11 cellular contexts compared by ENCODE assay signal in the genomic region with DNA sequence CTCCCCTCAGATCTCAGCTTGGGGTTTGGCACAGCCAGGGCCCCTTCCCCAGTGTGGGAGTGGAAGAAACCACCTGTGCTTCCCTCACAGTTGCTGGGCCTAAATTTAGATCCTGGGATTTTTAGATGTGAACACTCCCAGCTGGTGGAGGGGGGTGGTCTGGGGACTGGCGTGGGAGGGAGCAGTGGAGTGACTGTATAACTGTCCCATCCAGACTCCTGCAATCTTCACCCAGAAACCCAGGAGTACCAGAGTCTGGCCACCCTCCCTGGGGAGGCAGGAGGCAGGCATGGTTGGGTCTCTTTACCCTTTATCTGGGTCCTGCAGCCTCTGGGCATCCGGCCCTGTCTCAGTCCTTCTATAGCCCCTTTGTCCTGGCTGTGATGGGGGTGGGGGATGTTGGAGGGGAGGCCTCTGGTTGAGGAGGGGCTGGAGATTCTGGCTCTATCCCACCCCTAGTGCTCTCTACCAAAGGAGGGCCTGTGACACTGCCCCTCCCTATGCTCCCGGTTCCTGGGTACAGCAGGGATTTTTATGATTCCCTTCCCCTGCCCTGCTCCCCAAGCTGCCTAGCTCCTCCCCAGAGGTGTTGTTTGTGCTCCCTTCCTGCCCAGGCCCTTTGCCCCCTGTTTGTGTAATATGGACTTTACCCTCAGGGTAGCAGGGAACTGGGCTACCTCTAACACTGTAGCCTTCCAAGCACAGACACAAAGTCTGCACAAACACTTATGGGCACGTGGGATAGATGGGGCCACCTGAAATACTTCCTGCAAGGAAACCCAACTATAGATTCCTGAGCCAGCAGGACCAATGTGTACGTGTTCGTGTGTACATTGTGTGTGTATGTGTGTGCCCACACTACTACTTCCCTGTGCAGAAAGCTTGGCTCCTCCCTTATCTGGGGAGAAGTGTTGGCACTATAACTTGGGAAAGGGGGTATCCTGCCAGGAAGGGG. TPM values are rescaled to one million over a fixed set of nuclear protein-coding genes. Genes with fewer than 3 reads are reported as not detected.
DNase-seq lines count a peak whose midpoint lies in the region; ATAC-seq, FAIRE-seq and TF ChIP-seq lines count a peak whose summit lies in the region.
"Had no signal": no experiment of that assay in that cellular context is flagged by ENCODE, and none has a peak within 500 bp of the region (broad histone marks: within the 10 kb centered on the region; RNA-seq: fewer than 3 reads in every experiment).

No MANE protein-coding gene starts in this region.

- H3K4me3 ChIP-seq in BLaER1: no peak overlapping the region
- peak overlapping the region; percentile 52 for H3K4me3 ChIP-seq in hepatocyte
- H3K4me3 ChIP-seq in neuronal stem cell (ENCODE audit: low read length in 2 of 2): no peak overlapping the region
- no peak overlapping the region for H3K4me3 ChIP-seq in uterus

- H3K9me2 ChIP-seq in hepatocyte (replicated peaks; ENCODE audit: insufficient read depth): no peaks in the 10 kb centered on the region

- H2BK120ac ChIP-seq in neuronal stem cell (ENCODE audit: low read depth, low read length): no peak overlapping the region

- peaks cover 38% of the 10 kb centered on the region for H3K79me2 ChIP-seq in hepatocyte

- H3K36me3 ChIP-seq in BLaER1 (no peaks in the 10 kb centered on the region), hepatocyte (replicated peaks; ENCODE audit: insufficient read depth, low read depth) (no peaks in the 10 kb centered on the region), neuronal stem cell (replicated peaks in 1 of 2; ENCODE audit: control insufficient read depth in 2 of 2, insufficient read depth in 2 of 2, low read length in 2 of 2) (no peaks in the 10 kb centered on the region), uterus (no peaks in the 10 kb centered on the region)

- no peak overlapping the region for H3K27ac ChIP-seq in BLaER1
- H3K27ac ChIP-seq in hepatocyte: peak overlapping the region; percentile 99
- no peak overlapping the region for H3K27ac ChIP-seq in neuronal stem cell (replicated peaks; ENCODE audit: low read length)
- no peak overlapping the region for H3K27ac ChIP-seq in uterus

- no peak for TF ChIP-seq CTCF in hepatocyte (IDR thresholded peaks at IDR 0.05; ENCODE audit: poor library complexity)
- TF ChIP-seq CTCF in uterus (IDR thresholded peaks at IDR 0.05): no peak

- intact Hi-C loops in uterus (cut with DNase I; ENCODE audit: low total_unique reads): no loop called here

- H4K91ac ChIP-seq in neuronal stem cell (ENCODE audit: low read depth, low read length, poor library complexity): no peak overlapping the region

- H2AFZ ChIP-seq in hepatocyte: no peak overlapping the region
- H2AFZ ChIP-seq in neuronal stem cell (ENCODE audit: low read length): peak overlapping the region; percentile 45

- H2BK5ac ChIP-seq in neuronal stem cell (ENCODE audit: low read length): no peak overlapping the region

- H3K27me3 ChIP-seq in BLaER1 (peaks cover 42% of the 10 kb centered on the region), hepatocyte (no peaks in the 10 kb centered on the region), neuronal stem cell (ENCODE audit: control insufficient read depth in 3 of 3, insufficient read depth in 3 of 3, low read depth in 1 of 3, low read length in 3 of 3) (peaks cover 0 to 52% (median 18%) of the 10 kb centered on the region in 3 experiments), uterus (no peaks in the 10 kb centered on the region)

- peak overlapping the region; percentile 72 for H3K18ac ChIP-seq in neuronal stem cell (ENCODE audit: low read length)

- H3K9me3 ChIP-seq in BLaER1 (no peaks in the 10 kb centered on the region), hepatocyte (ENCODE audit: low read depth) (no peaks in the 10 kb centered on the region), neuronal stem cell (replicated peaks in 1 of 2; ENCODE audit: control insufficient read depth in 2 of 2, insufficient read depth in 1 of 2, low read depth in 1 of 2, low read length in 2 of 2) (no peaks in the 10 kb centered on the region), uterus (no peaks in the 10 kb centered on the region)

- DNase-seq in RPMI7951 (ENCODE audit: low read depth) (peak; percentile 14), hepatocyte (ENCODE audit: low spot score) (peak; percentile 85), neuronal stem cell (ENCODE audit: low spot score) (no peak), H54 (ENCODE audit: insufficient read length, low spot score) (no peak), uterus (no peak)
- DNase-seq in activated CD4-positive, alpha-beta T cell treated with anti-CD3 and anti-CD28 coated beads for 48 hours: no peak
- DNase-seq: Kasumi-1 had no signal

- peak overlapping the region; percentile 43 for H2BK12ac ChIP-seq in neuronal stem cell (ENCODE audit: low read length)

- FAIRE-seq in H54 (lab: Jason Lieb, UNC): no peak

- H2AK5ac ChIP-seq in neuronal stem cell (ENCODE audit: low read depth, low read length): peak overlapping the region; percentile 15

- H2BK15ac ChIP-seq in neuronal stem cell (ENCODE audit: low read length): peak overlapping the region; percentile 79

- no peak for ATAC-seq in GM21737 (IDR thresholded peaks at IDR 0.05; ENCODE audit: unreplicated experiment)
- ATAC-seq: SK-N-SH treated with all-trans-retinoic acid at 6 μM for 48 hours had no signal

- H3K79me1 ChIP-seq in neuronal stem cell (ENCODE audit: low read depth, low read length): no peaks in the 10 kb centered on the region

- H4K20me1 ChIP-seq in BLaER1: no peaks in the 10 kb centered on the region
- no peaks in the 10 kb centered on the region for H4K20me1 ChIP-seq in hepatocyte (ENCODE audit: insufficient read depth, poor library complexity, severe bottlenecking)

- WGBS in hepatocyte (ENCODE audit: low lambda C conversion rate, missing lambda C conversion rate): 44% methylated on average over 6 of the region's 6 CpGs
- WGBS in neuronal stem cell (ENCODE audit: extremely low coverage in 2 of 2, insufficient read length in 2 of 2, insufficient replicate concordance in 1 of 2), 2 donors: no CpG with 5 or more reads among the region's 6 CpGs

- H3K14ac ChIP-seq in neuronal stem cell (ENCODE audit: low read length): no peak overlapping the region

- H3K9ac ChIP-seq in BLaER1 (no peak overlapping the region), neuronal stem cell (ENCODE audit: low read depth, low read length, poor library complexity) (peak overlapping the region; percentile 45)

- H4K8ac ChIP-seq in neuronal stem cell (ENCODE audit: low read depth, low read length): no peak overlapping the region

- H3K4me2 ChIP-seq in BLaER1: peak overlapping the region; percentile 39
- peak overlapping the region; percentile 86 for H3K4me2 ChIP-seq in hepatocyte
- H3K4me2 ChIP-seq in neuronal stem cell (ENCODE audit: insufficient read depth, low read length, poor library complexity, severe bottlenecking): no peak overlapping the region

- TF ChIP-seq POLR2A in H54 (IDR thresholded peaks at IDR 0.05; ENCODE audit: low read depth, low read length): no peak
- TF ChIP-seq POLR2A in uterus (IDR thresholded peaks at IDR 0.05): no peak

- H3K4ac ChIP-seq in neuronal stem cell (ENCODE audit: low read length): peak overlapping the region; percentile 71

- H3K4me1 ChIP-seq in BLaER1 (peaks cover 28% of the 10 kb centered on the region), hepatocyte (ENCODE audit: insufficient read depth) (peaks cover 7% of the 10 kb centered on the region), neuronal stem cell (ENCODE audit: control insufficient read depth in 2 of 2, insufficient read depth in 1 of 2, low read depth in 1 of 2, low read length in 2 of 2) (peaks cover 9 to 12% of the 10 kb centered on the region in 2 donors), uterus (peaks cover 0 to 4% of the 10 kb centered on the region in 2 donors)

- no peak overlapping the region for H3K23ac ChIP-seq in neuronal stem cell (ENCODE audit: low read depth, low read length, poor library complexity)

RNA-seq across cellular contexts. Expression of gene ERBB3, which starts 1.7 kb away (rescaled TPM):
- total RNA-seq in RPMI7951 (2014; rRNA removed; shearing (Covaris generic)): 3.0 and 5.4 TPM in 2 replicates
- total RNA-seq in hepatocyte (104 and 128 TPM in 2 replicates), uterus (10 to 100 TPM in 1 of 4 donors, 1 to 10 TPM in 2, under 1 TPM in 1; 0.77 to 29.0 (median 6.5) TPM)
- polyA plus RNA-seq in hepatocyte: 56.1 and 69.0 TPM in 2 replicates
- 4.2 TPM for polyA plus RNA-seq in neuronal stem cell (2013, experiment 1 of 2)
- polyA plus RNA-seq in neuronal stem cell (2013, experiment 2 of 2): 3.8 TPM
- total RNA-seq: glomerular endothelial cell had no signal

RNA-seq across cellular contexts. Expression of gene PA2G4, which starts 22.7 kb away (rescaled TPM):
- total RNA-seq in RPMI7951 (2014; rRNA removed; shearing (Covaris generic)): 184 and 190 TPM in 2 replicates
- total RNA-seq in hepatocyte (87.9 and 90.7 TPM in 2 replicates), uterus (100 to 1,000 TPM in 1 of 4 donors, 10 to 100 TPM in 3; 64.4 to 120 (median 81.0) TPM)
- 102 and 109 TPM in 2 replicates for polyA plus RNA-seq in hepatocyte
- 191 TPM for polyA plus RNA-seq in neuronal stem cell (2013, experiment 1 of 2)
- polyA plus RNA-seq in neuronal stem cell (2013, experiment 2 of 2): 193 TPM

RNA-seq across cellular contexts. Expression of gene RPL41, which starts 34.8 kb away (rescaled TPM):
- total RNA-seq in RPMI7951 (2014; rRNA removed; shearing (Covaris generic)): 2,792 and 3,380 TPM in 2 replicates
- total RNA-seq in hepatocyte (2,379 and 2,801 TPM in 2 replicates), uterus (1,000 to 10,000 TPM; 1,022 to 4,789 (median 2,600) TPM)
- 2,115 and 2,240 TPM in 2 replicates for polyA plus RNA-seq in hepatocyte
- 16,336 TPM for polyA plus RNA-seq in neuronal stem cell (2013, experiment 1 of 2)
- polyA plus RNA-seq in neuronal stem cell (2013, experiment 2 of 2): 16,107 TPM

RNA-seq across cellular contexts. Expression of gene ZC3H10, which starts 36.4 kb away (rescaled TPM):
- 3.1 and 3.3 TPM in 2 replicates for total RNA-seq in RPMI7951 (2014; rRNA removed; shearing (Covaris generic))
- total RNA-seq in hepatocyte (3.7 and 9.0 TPM in 2 replicates), uterus (1 to 10 TPM; 1.3 to 9.8 (median 4.2) TPM)
- polyA plus RNA-seq in hepatocyte: 2.2 and 5.7 TPM in 2 replicates
- polyA plus RNA-seq in neuronal stem cell (2013, experiment 1 of 2): 3.9 TPM
- 3.9 TPM for polyA plus RNA-seq in neuronal stem cell (2013, experiment 2 of 2)

RNA-seq across cellular contexts. Expression of gene RPS26, which starts 40.0 kb away (rescaled TPM):
- total RNA-seq in RPMI7951 (2014; rRNA removed; shearing (Covaris generic)): 1,489 and 2,299 TPM in 2 replicates
- total RNA-seq in hepatocyte (665 and 673 TPM in 2 replicates), uterus (1,000 to 10,000 TPM in 1 of 4 donors, 100 to 1,000 TPM in 1, 10 to 100 TPM in 2; 35.4 to 1,129 (median 240) TPM)
- polyA plus RNA-seq in hepatocyte: 245 and 252 TPM in 2 replicates
- 589 TPM for polyA plus RNA-seq in neuronal stem cell (2013, experiment 1 of 2)
- polyA plus RNA-seq in neuronal stem cell (2013, experiment 2 of 2): 551 TPM

Comparison
In these comparisons a context has a peak if more than half of its experiments do, and no peak if none do; other contexts are left out.
1. DNase-seq: peak in RPMI7951 (single experiment) and hepatocyte (single experiment); none in neuronal stem cell (single experiment), H54 (single experiment), uterus (0 of 2) and activated CD4-positive, alpha-beta T cell treated with anti-CD3 and anti-CD28 coated beads for 48 hours (single experiment).